In the genomic region with DNA sequence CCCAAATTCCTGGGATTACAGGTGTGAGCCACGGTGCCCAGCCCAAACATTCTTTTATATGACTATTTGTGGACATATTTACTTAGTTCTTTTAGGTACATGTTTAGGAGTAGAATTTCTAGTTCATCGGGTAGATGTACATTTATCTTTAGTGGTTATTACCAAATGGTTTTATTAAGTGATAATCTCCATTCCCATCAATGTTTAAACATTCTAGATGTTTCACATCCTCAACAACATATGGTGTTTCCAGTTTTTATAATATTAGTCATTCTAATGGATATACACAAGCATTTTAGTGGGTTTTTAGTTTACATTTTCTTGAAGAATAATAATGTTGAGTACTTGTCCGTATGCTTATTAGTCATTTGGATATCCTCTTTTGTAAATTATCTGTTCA, we compare ENCODE assay signal across 23 cellular contexts.
"Had no signal": no experiment of that assay in that cellular context is flagged by ENCODE, and none has a peak within 500 bp of the region (broad histone marks: within the 10 kb centered on the region; RNA-seq: fewer than 3 reads in every experiment).

No MANE protein-coding gene starts in this region.

- H3K27me3 ChIP-seq: heart left ventricle, pancreas, right atrium auricular region, spleen, vagina had no signal

- H3K27ac Mint-ChIP-seq: activated CD4-positive, alpha-beta T cell treated with anti-CD3 and anti-CD28 coated beads, Interleukin-2, amount 10 ng/mL, durations not matched to agents 7 days and 5 days; activated CD8-positive, alpha-beta T cell treated with anti-CD3 and anti-CD28 coated beads, Interleukin-2, amount 10 ng/mL, durations not matched to agents 7 days and 5 days; activated naive CD4-positive, alpha-beta T cell treated with anti-CD3 and anti-CD28 coated beads, Interleukin-2, amount 50 U/mL, for 24 hours; activated T-helper 1 cell treated with anti-CD3 and anti-CD28 coated beads, Interleukin-12 subunit alpha, Interleukin-12 subunit beta, Interleukin-2, Interleukin-4 antibody, amounts not matched to agents 30 ng/mL and 10 ng/mL and 1 ng/mL, durations not matched to agents 14 hours and 24 hours and 36 hours; natural killer cell treated with Interleukin-12 subunit alpha and Interleukin-12 subunit beta and Interleukin-15 and Interleukin-18, amount 100 ng/mL, for 72 hours; type B pancreatic cell had no signal

- ATAC-seq: activated CD8-positive, alpha-beta T cell treated with anti-CD3 and anti-CD28 coated beads, Interleukin-2, amount 10 ng/mL, durations not matched to agents 7 days and 5 days; heart left ventricle; left cardiac atrium; natural killer cell treated with Interleukin-12 subunit alpha and Interleukin-12 subunit beta and Interleukin-15 and Interleukin-18, amount 100 ng/mL, for 72 hours; pancreas; psoas muscle had no signal

- H3K9me3 Mint-ChIP-seq: activated naive CD4-positive, alpha-beta T cell treated with anti-CD3 and anti-CD28 coated beads, Interleukin-2, amount 50 U/mL, for 24 hours; natural killer cell treated with Interleukin-12 subunit alpha and Interleukin-12 subunit beta and Interleukin-15 and Interleukin-18, amount 100 ng/mL, for 72 hours had no signal

- H3K4me3 ChIP-seq: heart left ventricle, pancreas, psoas muscle, right atrium auricular region, spleen, thoracic aorta, vagina had no signal

- H3K27me3 Mint-ChIP-seq: activated CD4-positive, alpha-beta T cell treated with anti-CD3 and anti-CD28 coated beads, Interleukin-2, amount 10 ng/mL, durations not matched to agents 7 days and 5 days; activated naive CD4-positive, alpha-beta T cell treated with anti-CD3 and anti-CD28 coated beads, Interleukin-2, amount 50 U/mL, for 24 hours; natural killer cell treated with Interleukin-12 subunit alpha and Interleukin-12 subunit beta and Interleukin-15 and Interleukin-18, amount 100 ng/mL, for 72 hours; type B pancreatic cell had no signal

- H3K27ac ChIP-seq: heart left ventricle, pancreas, psoas muscle, right atrium auricular region, spleen, thoracic aorta, vagina, WERI-Rb-1 had no signal

- H3K36me3 Mint-ChIP-seq: natural killer cell treated with Interleukin-12 subunit alpha and Interleukin-12 subunit beta and Interleukin-15 and Interleukin-18, amount 100 ng/mL, for 72 hours; type B pancreatic cell had no signal

- H3K4me1 ChIP-seq: pancreas, psoas muscle, right atrium auricular region, spleen, vagina had no signal

- H3K36me3 ChIP-seq: heart left ventricle, pancreas, right atrium auricular region, spleen, thoracic aorta, vagina, WERI-Rb-1 had no signal

- H3K4me3 Mint-ChIP-seq: activated CD4-positive, alpha-beta T cell treated with anti-CD3 and anti-CD28 coated beads, Interleukin-2, amount 10 ng/mL, durations not matched to agents 7 days and 5 days; activated CD8-positive, alpha-beta T cell treated with anti-CD3 and anti-CD28 coated beads, Interleukin-2, amount 10 ng/mL, durations not matched to agents 7 days and 5 days; activated naive CD4-positive, alpha-beta T cell treated with anti-CD3 and anti-CD28 coated beads, Interleukin-2, amount 50 U/mL, for 24 hours; activated T-helper 1 cell treated with anti-CD3 and anti-CD28 coated beads, Interleukin-12 subunit alpha, Interleukin-12 subunit beta, Interleukin-2, Interleukin-4 antibody, amounts not matched to agents 30 ng/mL and 10 ng/mL and 1 ng/mL, durations not matched to agents 14 hours and 24 hours and 36 hours; natural killer cell treated with Interleukin-12 subunit alpha and Interleukin-12 subunit beta and Interleukin-15 and Interleukin-18, amount 100 ng/mL, for 72 hours; type B pancreatic cell had no signal

- H3K9me3 ChIP-seq: pancreas, psoas muscle, right atrium auricular region, thoracic aorta, vagina had no signal

- FAIRE-seq: pancreas had no signal

- DNase-seq: activated CD4-positive, alpha-beta T cell treated with anti-CD3 and anti-CD28 coated beads, Interleukin-2, amount 10 ng/mL, durations not matched to agents 7 days and 5 days; activated CD4-positive, CD25-positive, alpha-beta regulatory T cell treated with anti-CD3 and anti-CD28 coated beads, Interleukin-2, amount 50 U/mL, for 72 hours; activated CD8-positive, alpha-beta T cell treated with anti-CD3 and anti-CD28 coated beads, Interleukin-2, amount 10 ng/mL, durations not matched to agents 7 days and 5 days; activated gamma-delta T cell treated with Interleukin-2 at 50 U/mL for 16 hours; aorta; central memory CD4-positive, alpha-beta T cell; effector memory CD4-positive, alpha-beta T cell; heart left ventricle; islet precursor cell; left cardiac atrium; pancreas; psoas muscle; spleen; stimulated activated CD4-positive, alpha-beta T cell treated with anti-CD3 and anti-CD28 coated beads, Interleukin-4, amount 100 ng/mL, for 1 hour; stimulated activated naive CD4-positive, alpha-beta T cell treated with Interleukin-2 at 50 U/mL for 16 hours; WERI-Rb-1 had no signal

- H3K4me1 Mint-ChIP-seq: activated CD4-positive, alpha-beta T cell treated with anti-CD3 and anti-CD28 coated beads, Interleukin-2, amount 10 ng/mL, durations not matched to agents 7 days and 5 days had no signal
